In genomic region chr2:3398837-3399236, GRCh38 we compare ENCODE assay signal across 1 cellular context.
TF ChIP-seq lines count a peak whose summit lies in the region.

No MANE protein-coding gene starts in this region.

TF ChIP-seq in GM23338, 12 proteins besides CTCF, POLR2A, EP300 and RAD21 (continued from another document):
- TF ChIP-seq REST (IDR thresholded peaks at IDR 0.05; ENCODE audit: unreplicated experiment) (no peak), EZH2 (IDR thresholded peaks at IDR 0.05; ENCODE audit: low read depth, unreplicated experiment) (no peak), CREB1 (CRISPR knock-in tag; IDR thresholded peaks at IDR 0.05; ENCODE audit: low read depth) (no peak), ZNF462 (CRISPR knock-in tag; IDR thresholded peaks at IDR 0.05) (no peak), STAT1 (IDR thresholded peaks at IDR 0.05; ENCODE audit: unreplicated experiment) (no peak), ZNF331 (CRISPR knock-in tag; IDR thresholded peaks at IDR 0.05; ENCODE audit: low read depth) (no peak), POLR2AphosphoS5 (IDR thresholded peaks at IDR 0.05; ENCODE audit: low read depth) (no peak), NANOG (IDR thresholded peaks at IDR 0.05; ENCODE audit: borderline replicate concordance) (no peak), EZH2phosphoT487 (IDR thresholded peaks at IDR 0.05; ENCODE audit: unreplicated experiment) (no peak), JUNB (IDR thresholded peaks at IDR 0.05; ENCODE audit: unreplicated experiment) (no peak), ETS1 (IDR thresholded peaks at IDR 0.05) (no peak)
